Comparison of ENCODE assay signal across 8 cellular contexts in the genomic region with DNA sequence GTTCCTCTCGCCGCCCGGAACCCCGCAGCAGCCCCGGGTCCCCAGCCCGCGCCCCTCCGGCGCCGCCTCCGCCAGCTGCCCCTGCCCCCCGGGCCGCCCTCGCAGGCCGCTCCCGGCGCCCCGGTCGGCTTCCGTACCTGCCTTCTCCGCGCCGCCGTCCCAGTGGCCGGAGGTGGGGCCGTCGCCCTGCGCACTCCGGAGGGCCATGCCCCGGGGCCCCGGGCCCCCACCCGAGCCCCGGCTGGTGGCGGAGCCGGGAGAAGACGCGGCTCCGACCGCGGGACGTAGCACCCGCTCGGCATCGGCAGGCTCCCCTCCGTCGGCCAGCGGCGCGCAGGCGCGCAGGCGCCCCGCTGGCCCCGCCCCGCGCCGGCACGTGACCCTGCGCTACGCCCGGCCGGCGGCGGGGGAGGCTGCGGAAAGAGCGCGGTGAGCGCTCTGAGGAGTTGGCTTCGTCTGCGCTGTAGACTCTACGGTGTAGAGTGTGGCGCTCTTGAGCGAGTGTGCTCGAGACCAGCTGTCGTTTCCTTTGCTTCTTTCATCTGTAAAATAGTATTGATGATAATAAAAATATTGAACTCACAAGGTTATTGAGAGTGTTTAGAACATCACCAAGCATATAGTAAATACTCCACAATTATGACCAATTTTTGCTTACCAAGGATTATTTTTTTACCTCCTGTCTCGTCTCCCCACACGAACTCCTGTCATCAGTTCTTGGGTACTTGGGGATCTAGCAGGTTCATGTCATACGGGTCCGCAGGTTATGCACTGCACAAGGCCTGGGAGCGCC. TPM values are rescaled to one million over a fixed set of nuclear protein-coding genes. Genes with fewer than 3 reads are reported as not detected.
DNase-seq lines count a peak whose midpoint lies in the region; ATAC-seq and TF ChIP-seq lines count a peak whose summit lies in the region.

A gene with protein sequence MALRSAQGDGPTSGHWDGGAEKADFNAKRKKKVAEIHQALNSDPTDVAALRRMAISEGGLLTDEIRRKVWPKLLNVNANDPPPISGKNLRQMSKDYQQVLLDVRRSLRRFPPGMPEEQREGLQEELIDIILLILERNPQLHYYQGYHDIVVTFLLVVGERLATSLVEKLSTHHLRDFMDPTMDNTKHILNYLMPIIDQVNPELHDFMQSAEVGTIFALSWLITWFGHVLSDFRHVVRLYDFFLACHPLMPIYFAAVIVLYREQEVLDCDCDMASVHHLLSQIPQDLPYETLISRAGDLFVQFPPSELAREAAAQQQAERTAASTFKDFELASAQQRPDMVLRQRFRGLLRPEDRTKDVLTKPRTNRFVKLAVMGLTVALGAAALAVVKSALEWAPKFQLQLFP (minus strand): TSS at position 335 of the 793 bp plus-strand sequence. CDS start 128 bp downstream, at position 207.

- peak within 1 kb of the TSS; percentile 97 for H3K4me3 ChIP-seq in right cardiac atrium (ENCODE audit: low read length)
- H3K4me3 ChIP-seq in uterus, result peak within 1 kb of the TSS; percentile 55 to 85

- H3K36me3 Mint-ChIP-seq in T-helper 17 cell (ENCODE audit: low read depth), result no peaks in the 10 kb centered on the region

- TF ChIP-seq CTCF in uterus (IDR thresholded peaks at IDR 0.05), result peak in 2 of 4 experiments; percentile 23 to 38

- intact Hi-C loops in right cardiac atrium (cut with DNase I) (no loop called here), uterus (cut with DNase I; ENCODE audit: low total_unique reads) (no loop called here)

- H3K4me3 Mint-ChIP-seq in T-helper 17 cell, result peak within 1 kb of the TSS; percentile 95

- H3K27ac Mint-ChIP-seq in T-helper 17 cell, result peak within 1 kb of the TSS; percentile 79

- H3K9me3 ChIP-seq in T-helper 17 cell (ENCODE audit: control insufficient read depth, low read length, poor library complexity, severe bottlenecking) (no peaks in the 10 kb centered on the region), right cardiac atrium (ENCODE audit: control insufficient read depth, low read length) (no peaks in the 10 kb centered on the region), uterus (no peaks in the 10 kb centered on the region)

- peak; percentile 94 for ATAC-seq in GM18502 (IDR thresholded peaks at IDR 0.05; ENCODE audit: poor library complexity, unreplicated experiment)
- ATAC-seq in HG02970 (IDR thresholded peaks at IDR 0.05; ENCODE audit: low FRiP score, unreplicated experiment), result peak; percentile 91
- ATAC-seq in T-helper 17 cell, result peak; percentile 97
- peak; percentile 98 for ATAC-seq in right cardiac atrium

- no peaks in the 10 kb centered on the region for H3K27me3 ChIP-seq in right cardiac atrium (ENCODE audit: control insufficient read depth, insufficient read depth)
- no peaks in the 10 kb centered on the region for H3K27me3 ChIP-seq in uterus

- peaks cover 26% of the 10 kb centered on the region for H3K4me1 Mint-ChIP-seq in T-helper 17 cell

- DNase-seq in NCI-H187 (lab: John Stamatoyannopoulos, UW), result peak; percentile 61 to 86
- DNase-seq in T-helper 17 cell, result peak; percentile 78 to 88 (median 85)
- peak; percentile 23 to 90 (median 69) for DNase-seq in amygdala (lab: John Stamatoyannopoulos, UW)
- peak; percentile 88 to 94 (median 94) for DNase-seq in right cardiac atrium
- peak; percentile 92 for DNase-seq in putamen (ENCODE audit: low spot score)
- DNase-seq in uterus, result peak; percentile 80 to 86

- H3K4me1 ChIP-seq in right cardiac atrium (ENCODE audit: control insufficient read depth, insufficient read depth, low read length), result peaks cover 5% of the 10 kb centered on the region
- peaks cover 0 to 8% of the 10 kb centered on the region in 2 donors for H3K4me1 ChIP-seq in uterus

- no peaks in the 10 kb centered on the region for H3K27me3 Mint-ChIP-seq in T-helper 17 cell

- no peaks in the 10 kb centered on the region for H3K36me3 ChIP-seq in uterus

- under 1% methylated on average over 80 of the region's 80 CpGs for WGBS in right cardiac atrium

- TF ChIP-seq POLR2A in uterus (IDR thresholded peaks at IDR 0.05), result peak; percentile 85 to 90

- H3K27ac ChIP-seq in right cardiac atrium (ENCODE audit: low read length) (peak within 1 kb of the TSS; percentile 92), uterus (peak within 1 kb of the TSS; percentile 91 to 96)

RNA-seq across cellular contexts. Expression of the gene that starts here (rescaled TPM):
- total RNA-seq in T-helper 17 cell (10 to 100 TPM; 20.6 to 29.4 TPM), right cardiac atrium (10 to 100 TPM; 24.3 to 26.5 (median 25.6) TPM), uterus (10 to 100 TPM; 11.0 to 44.0 (median 35.8) TPM)
- polyA plus RNA-seq in right cardiac atrium, result 13.6 TPM

Comparison
In these comparisons a context has a peak if more than half of its experiments do, and no peak if none do; other contexts are left out.
1. Peak in every context shown above with its lines: DNase-seq, ATAC-seq, H3K4me3 ChIP-seq and H3K27ac ChIP-seq.